1 cellular context compared by ENCODE assay signal in the genomic region with DNA sequence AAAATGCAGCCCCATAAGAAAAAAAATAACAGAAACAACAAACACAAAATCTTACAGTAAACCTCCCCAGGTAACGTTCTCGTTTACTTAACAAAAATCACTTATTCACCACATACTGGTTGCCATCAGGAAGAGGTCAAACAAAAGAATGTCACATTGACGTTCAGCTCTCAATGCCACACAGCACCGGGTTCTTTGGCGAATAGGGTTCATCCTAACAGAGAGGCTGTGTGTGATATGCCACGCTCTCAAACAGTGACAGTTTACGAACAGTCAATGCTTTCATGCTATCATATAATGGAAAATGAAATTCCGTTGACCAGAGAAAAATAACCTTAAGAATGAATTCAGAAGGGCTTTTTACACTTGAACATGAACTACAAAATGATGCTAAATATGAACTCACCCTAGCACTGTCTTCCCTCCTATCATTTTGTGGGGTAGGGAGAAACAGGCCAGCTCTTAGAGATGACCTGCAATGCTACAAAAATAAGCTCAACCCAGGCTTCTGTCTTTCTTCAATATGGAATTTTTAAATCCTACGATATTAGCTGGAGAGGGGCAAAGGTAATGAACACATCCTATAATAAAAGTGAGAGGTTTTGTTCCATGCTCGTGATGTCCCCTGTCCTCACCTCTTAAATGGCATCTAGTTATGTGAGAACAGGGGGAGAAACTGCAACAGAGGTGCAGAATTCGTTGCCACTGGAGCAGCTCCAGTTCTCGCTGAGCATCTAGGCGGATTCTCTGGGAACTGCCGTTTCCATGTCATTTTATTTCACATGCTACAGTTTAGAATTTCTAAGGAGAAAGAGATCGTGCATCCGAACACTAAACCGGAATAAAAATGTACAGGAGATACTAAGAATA.
TF ChIP-seq lines count a peak whose summit lies in the region.

No MANE protein-coding gene starts in this region.

TF ChIP-seq in A549, 52 proteins besides CTCF, POLR2A, EP300 and RAD21 (continued from another document):
- TF ChIP-seq, protein P1, sequence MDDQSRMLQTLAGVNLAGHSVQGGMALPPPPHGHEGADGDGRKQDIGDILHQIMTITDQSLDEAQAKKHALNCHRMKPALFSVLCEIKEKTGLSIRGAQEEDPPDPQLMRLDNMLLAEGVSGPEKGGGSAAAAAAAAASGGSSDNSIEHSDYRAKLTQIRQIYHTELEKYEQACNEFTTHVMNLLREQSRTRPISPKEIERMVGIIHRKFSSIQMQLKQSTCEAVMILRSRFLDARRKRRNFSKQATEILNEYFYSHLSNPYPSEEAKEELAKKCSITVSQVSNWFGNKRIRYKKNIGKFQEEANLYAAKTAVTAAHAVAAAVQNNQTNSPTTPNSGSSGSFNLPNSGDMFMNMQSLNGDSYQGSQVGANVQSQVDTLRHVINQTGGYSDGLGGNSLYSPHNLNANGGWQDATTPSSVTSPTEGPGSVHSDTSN (IDR thresholded peaks at IDR 0.05): no peak
- no peak for TF ChIP-seq ESRRA (IDR thresholded peaks at IDR 0.05; ENCODE audit: borderline replicate concordance, low read length)
- no peak for TF ChIP-seq FOSB (CRISPR knock-in tag; IDR thresholded peaks at IDR 0.05)
